In genomic region chrX:72620550-72621145, GRCh38 we compare ENCODE assay signal across 1 cellular context.
TF ChIP-seq lines count a peak whose summit lies in the region.

No MANE protein-coding gene starts in this region.

TF ChIP-seq in GM23338, 12 proteins besides CTCF, POLR2A, EP300 and RAD21 (continued from another document):
- TF ChIP-seq REST (IDR thresholded peaks at IDR 0.05; ENCODE audit: unreplicated experiment) (no peak), ZNF331 (CRISPR knock-in tag; IDR thresholded peaks at IDR 0.05; ENCODE audit: low read depth) (no peak), EZH2 (IDR thresholded peaks at IDR 0.05; ENCODE audit: low read depth, unreplicated experiment) (no peak), NANOG (IDR thresholded peaks at IDR 0.05; ENCODE audit: borderline replicate concordance) (no peak)
